In genomic region chr14:22598896-22599244, GRCh38 we compare ENCODE assay signal across 8 cellular contexts. TPM values are rescaled to one million over a fixed set of nuclear protein-coding genes. Genes with fewer than 3 reads are reported as not detected.
DNase-seq lines count a peak whose midpoint lies in the region; ATAC-seq, FAIRE-seq and TF ChIP-seq lines count a peak whose summit lies in the region.

No MANE protein-coding gene starts in this region.

- H3K27me3 Mint-ChIP-seq in brain (peaks cover 55% of the 10 kb centered on the region), immature natural killer cell (ENCODE audit: low read depth in 3 of 3) (peaks cover 0 to 8% (median 1%) of the 10 kb centered on the region in 3 donors)

- peak overlapping the region; percentile 87 to 95 (median 93) for H3K27ac Mint-ChIP-seq in brain
- H3K27ac Mint-ChIP-seq in immature natural killer cell: peak overlapping the region; percentile 91 to 98 (median 94)

- H3K27ac ChIP-seq in skin epidermis: peak overlapping the region in 20 of 21 experiments; percentile 43 to 91 (median 83)

- FAIRE-seq in H54 (lab: Jason Lieb, UNC): no peak

- no peak for TF ChIP-seq CTCF in brain (conservative IDR thresholded peaks at IDR 0.05)

- H3K4me1 ChIP-seq in NT2/D1 (ENCODE audit: insufficient read depth, insufficient read length): peaks cover 2% of the 10 kb centered on the region

- H3K9me3 ChIP-seq in NT2/D1 (ENCODE audit: insufficient read depth, low read length): no peaks in the 10 kb centered on the region

- H3K36me3 Mint-ChIP-seq in brain (peaks cover 23% of the 10 kb centered on the region), immature natural killer cell (peaks cover 14 to 20% (median 17%) of the 10 kb centered on the region in 3 donors)

- H3K4me1 Mint-ChIP-seq in brain (peaks cover 23% of the 10 kb centered on the region), immature natural killer cell (peaks cover 40 to 44% of the 10 kb centered on the region in 2 donors)

- H3K4me3 ChIP-seq in NT2/D1 (ENCODE audit: insufficient read length, low read depth) (peak overlapping the region; percentile 84), skin epidermis (peak overlapping the region; percentile 49 to 76 (median 65))

- no peak for ATAC-seq in GM21528 (IDR thresholded peaks at IDR 0.05; ENCODE audit: low FRiP score, unreplicated experiment)
- no peak for ATAC-seq in GM18873 (IDR thresholded peaks at IDR 0.05; ENCODE audit: low FRiP score, unreplicated experiment)

- H3K9me3 Mint-ChIP-seq in brain (no peaks in the 10 kb centered on the region), immature natural killer cell (no peaks in the 10 kb centered on the region)

- H3K4me3 Mint-ChIP-seq in brain (peak overlapping the region; percentile 95 to 98 (median 98)), immature natural killer cell (peak overlapping the region; percentile 96 to 99 (median 97))

- no peaks in the 10 kb centered on the region for H3K27me3 ChIP-seq in NT2/D1 (ENCODE audit: insufficient read depth, insufficient read length)

- no peak for TF ChIP-seq POLR2A in H54 (IDR thresholded peaks at IDR 0.05; ENCODE audit: low read depth, low read length)

- DNase-seq in ELF-1 (ENCODE audit: low read depth, low spot score) (peak; percentile 52), H54 (ENCODE audit: insufficient read length, low spot score) (peak; percentile 32), NT2/D1 (ENCODE audit: low read depth, low spot score) (no peak), immature natural killer cell (peak; percentile 14 to 23 (median 15))

- peak overlapping the region; percentile 90 for H3K9ac ChIP-seq in NT2/D1 (ENCODE audit: insufficient read length, low read depth)

- H3K36me3 ChIP-seq in NT2/D1 (ENCODE audit: insufficient read depth, insufficient read length, low read length): peaks cover 31% of the 10 kb centered on the region

RNA-seq across cellular contexts. Expression of gene ABHD4, which starts 0.8 kb away (rescaled TPM):
- polyA plus RNA-seq in brain (ENCODE audit: insufficient read depth, low read depth, low replicate concordance) (36.2 TPM), immature natural killer cell (10 to 100 TPM; 16.2 to 37.5 (median 30.8) TPM)

RNA-seq across cellular contexts. Expression of gene DAD1, which starts 9.8 kb away (rescaled TPM):
- 410 TPM for polyA plus RNA-seq in brain (ENCODE audit: insufficient read depth, low read depth, low replicate concordance)
- polyA plus RNA-seq in immature natural killer cell: 100 to 1,000 TPM; 602 to 622 (median 602) TPM

RNA-seq across cellular contexts. Expression of gene OR6J1, which starts 45.3 kb away (rescaled TPM):
- polyA plus RNA-seq in brain (ENCODE audit: insufficient read depth, low read depth, low replicate concordance) (not detected), immature natural killer cell (not detected)
